17 cellular contexts compared by ENCODE assay signal in the genomic region with DNA sequence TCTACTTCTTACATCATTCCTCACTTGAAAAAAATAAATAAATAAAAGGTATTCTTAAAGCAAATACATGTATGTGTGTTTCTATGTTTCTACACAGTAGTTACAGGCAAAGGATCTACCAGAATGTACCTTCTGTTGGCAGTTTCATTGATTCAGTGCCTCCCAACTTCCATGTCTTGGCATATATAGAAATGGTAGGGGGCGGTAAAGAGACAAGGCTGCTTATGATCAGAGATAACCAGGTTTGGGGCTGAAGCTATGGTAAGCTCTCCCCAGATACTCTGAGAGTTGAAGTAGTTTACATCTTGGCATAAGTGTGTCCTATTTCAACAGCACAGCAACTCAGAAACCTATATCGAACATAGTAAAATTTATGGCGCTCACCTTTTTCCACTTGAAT.
A peak's percentile ranks its signal among the peaks of the same experiment; 100 is the strongest.
DNase-seq lines count a peak whose midpoint lies in the region; ATAC-seq and TF ChIP-seq lines count a peak whose summit lies in the region.
"Had no signal": no experiment of that assay in that cellular context is flagged by ENCODE, and none has a peak within 500 bp of the region (broad histone marks: within the 10 kb centered on the region; RNA-seq: fewer than 3 reads in every experiment).

No MANE protein-coding gene starts in this region.

- TF ChIP-seq CTCF in 22Rv1 (IDR thresholded peaks at IDR 0.05) = peak; percentile 66
- TF ChIP-seq CTCF in GM23338 (conservative IDR thresholded peaks at IDR 0.05; ENCODE audit: low read depth in 2 of 2) = peak; percentile 71 to 77
- TF ChIP-seq CTCF in epithelial cell of esophagus (IDR thresholded peaks at IDR 0.05; ENCODE audit: insufficient read depth, low read depth, low read length, missing control alignments) = peak; percentile 34
- TF ChIP-seq CTCF in body of pancreas (IDR thresholded peaks at IDR 0.05) = no peak
- no peak for TF ChIP-seq CTCF in ascending aorta (IDR thresholded peaks at IDR 0.05)

- H3K4me1 ChIP-seq in GM23338 (ENCODE audit: insufficient read depth) = peaks cover 20% of the 10 kb centered on the region
- no peaks in the 10 kb centered on the region for H3K4me1 ChIP-seq in NT2/D1 (ENCODE audit: insufficient read depth, insufficient read length)
- H3K4me1 ChIP-seq in body of pancreas = no peaks in the 10 kb centered on the region
- H3K4me1 ChIP-seq in ascending aorta = no peaks in the 10 kb centered on the region
- H3K4me1 ChIP-seq: SJCRH30 had no signal

- no peaks in the 10 kb centered on the region for H3K36me3 ChIP-seq in GM23338 (ENCODE audit: insufficient read depth)
- no peaks in the 10 kb centered on the region for H3K36me3 ChIP-seq in NT2/D1 (ENCODE audit: insufficient read depth, insufficient read length, low read length)
- H3K36me3 ChIP-seq in body of pancreas (replicated peaks in 1 of 2; ENCODE audit: insufficient read depth in 1 of 2, low read depth in 2 of 2) = no peaks in the 10 kb centered on the region
- H3K36me3 ChIP-seq in ascending aorta = no peaks in the 10 kb centered on the region
- H3K36me3 ChIP-seq: cardiac muscle cell, SJCRH30 had no signal

- H2AFZ ChIP-seq in GM23338 = no peak overlapping the region

- intact Hi-C loops in body of pancreas (cut with DNase I) (no loop called here), ascending aorta (cut with DNase I) (no loop called here)

- H3K27ac ChIP-seq in 22Rv1 = no peak overlapping the region
- H3K27ac ChIP-seq in GM23338 (ENCODE audit: low read depth) = no peak overlapping the region
- no peak overlapping the region for H3K27ac ChIP-seq in body of pancreas
- no peak overlapping the region for H3K27ac ChIP-seq in ascending aorta
- H3K27ac ChIP-seq: cardiac muscle cell, SJCRH30 had no signal

- no peaks in the 10 kb centered on the region for H3F3A ChIP-seq in GM23338 (replicated peaks; ENCODE audit: low read depth)

- H3K9me2 ChIP-seq in GM23338 (ENCODE audit: insufficient read depth) = no peaks in the 10 kb centered on the region

- peaks cover 25% of the 10 kb centered on the region for H3K4me1 Mint-ChIP-seq in GM23338
- H3K4me1 Mint-ChIP-seq: activated CD4-positive, alpha-beta T cell treated with anti-CD3 and anti-CD28 coated beads, Interleukin-2, amount 10 ng/mL, durations not matched to agents 7 days and 5 days; nephron progenitor cell had no signal

- H3K4me3 ChIP-seq in GM23338 = no peak overlapping the region
- no peak overlapping the region for H3K4me3 ChIP-seq in NT2/D1 (ENCODE audit: insufficient read length, low read depth)
- H3K4me3 ChIP-seq in epithelial cell of esophagus (ENCODE audit: low read length) = no peak overlapping the region
- no peak overlapping the region for H3K4me3 ChIP-seq in body of pancreas
- H3K4me3 ChIP-seq in ascending aorta = no peak overlapping the region
- H3K4me3 ChIP-seq: cardiac muscle cell, SJCRH30 had no signal

- no peaks in the 10 kb centered on the region for H4K20me1 ChIP-seq in GM23338 (replicated peaks; ENCODE audit: insufficient read depth)

- peak; percentile 80 for ATAC-seq in GM23338
- ATAC-seq in body of pancreas = no peak
- ATAC-seq in HG02840 (IDR thresholded peaks at IDR 0.05; ENCODE audit: low FRiP score, unreplicated experiment) = no peak
- ATAC-seq: activated naive CD4-positive, alpha-beta T cell treated with anti-CD3 and anti-CD28 coated beads, Interleukin-2, amount 50 U/mL, for 72 hours had no signal

- no peak overlapping the region for H3K9ac ChIP-seq in NT2/D1 (ENCODE audit: insufficient read length, low read depth)

- no peak for TF ChIP-seq POLR2A in body of pancreas (IDR thresholded peaks at IDR 0.05)

- no peaks in the 10 kb centered on the region for H3K9me3 ChIP-seq in NT2/D1 (ENCODE audit: insufficient read depth, low read length)
- H3K9me3 ChIP-seq in body of pancreas = no peaks in the 10 kb centered on the region
- no peaks in the 10 kb centered on the region for H3K9me3 ChIP-seq in ascending aorta
- H3K9me3 ChIP-seq: SJCRH30 had no signal

- H3K27ac Mint-ChIP-seq in GM23338 = no peak overlapping the region; the same call in 1 of the 2 replicates
- H3K27ac Mint-ChIP-seq: activated CD4-positive, alpha-beta T cell treated with anti-CD3 and anti-CD28 coated beads, Interleukin-2, amount 10 ng/mL, durations not matched to agents 7 days and 5 days; activated naive CD4-positive, alpha-beta T cell treated with anti-CD3 and anti-CD28 coated beads, Interleukin-2, amount 50 U/mL, for 72 hours; activated T-cell treated with anti-CD3 and anti-CD28 coated beads, Interleukin-2, amount 50 U/mL, for 24 hours; nephron progenitor cell had no signal

- 73 to 89% methylated on average over 3 of the region's 3 CpGs for WGBS in body of pancreas, 2 donors

- H3K36me3 Mint-ChIP-seq in GM23338 (ENCODE audit: low read depth) = no peaks in the 10 kb centered on the region
- H3K36me3 Mint-ChIP-seq: activated naive CD4-positive, alpha-beta T cell treated with anti-CD3 and anti-CD28 coated beads, Interleukin-2, amount 50 U/mL, for 72 hours had no signal

- H3K27me3 ChIP-seq in GM23338 (ENCODE audit: insufficient read depth) = no peaks in the 10 kb centered on the region
- H3K27me3 ChIP-seq in NT2/D1 (ENCODE audit: insufficient read depth, insufficient read length) = no peaks in the 10 kb centered on the region
- H3K27me3 ChIP-seq in body of pancreas = no peaks in the 10 kb centered on the region
- H3K27me3 ChIP-seq in ascending aorta = no peaks in the 10 kb centered on the region
- H3K27me3 ChIP-seq: cardiac muscle cell, SJCRH30 had no signal

- no peak overlapping the region for H3K4me2 ChIP-seq in GM23338

- H3K9me3 Mint-ChIP-seq in GM23338 = no peaks in the 10 kb centered on the region
- H3K9me3 Mint-ChIP-seq: nephron progenitor cell had no signal

- DNase-seq in GM23338 (ENCODE audit: low spot score) = peak; percentile 79
- peak; percentile 35 for DNase-seq in NT2/D1 (ENCODE audit: low read depth, low spot score)
- peak; percentile 24 for DNase-seq in epithelial cell of esophagus (ENCODE audit: low read depth)
- DNase-seq in 8988T = no peak
- DNase-seq in body of pancreas = no peak
- no peak for DNase-seq in ascending aorta (ENCODE audit: low spot score in 2 of 2)
- DNase-seq: activated CD4-positive, alpha-beta T cell treated with anti-CD3 and anti-CD28 coated beads, Interleukin-2, amount 10 ng/mL, durations not matched to agents 7 days and 5 days; activated T-cell treated with anti-CD3 and anti-CD28 coated beads, Interleukin-2, amount 50 U/mL, for 24 hours; effector CD4-positive, alpha-beta T cell; mesenchymal stem cell; NCI-H2029 treated with DMSO at 0.1 percent for 48 hours; nephron progenitor cell had no signal

- H3K79me2 ChIP-seq in GM23338 (replicated peaks; ENCODE audit: insufficient read depth) = no peaks in the 10 kb centered on the region

- H3K4me3 Mint-ChIP-seq in GM23338 = no peak overlapping the region
- H3K4me3 Mint-ChIP-seq: activated CD4-positive, alpha-beta T cell treated with anti-CD3 and anti-CD28 coated beads, Interleukin-2, amount 10 ng/mL, durations not matched to agents 7 days and 5 days; activated T-cell treated with anti-CD3 and anti-CD28 coated beads, Interleukin-2, amount 50 U/mL, for 24 hours; nephron progenitor cell had no signal

- H3K27me3 Mint-ChIP-seq in GM23338 (ENCODE audit: insufficient read depth, low read depth, poor library complexity) = peaks cover 4% of the 10 kb centered on the region
- H3K27me3 Mint-ChIP-seq: activated CD4-positive, alpha-beta T cell treated with anti-CD3 and anti-CD28 coated beads, Interleukin-2, amount 10 ng/mL, durations not matched to agents 7 days and 5 days; activated T-cell treated with anti-CD3 and anti-CD28 coated beads, Interleukin-2, amount 50 U/mL, for 24 hours had no signal

TF ChIP-seq in GM23338, 12 proteins besides CTCF, POLR2A, EP300 and RAD21:
- TF ChIP-seq STAT1 (IDR thresholded peaks at IDR 0.05; ENCODE audit: unreplicated experiment) = no peak
- no peak for TF ChIP-seq EZH2 (IDR thresholded peaks at IDR 0.05; ENCODE audit: low read depth, unreplicated experiment)
- TF ChIP-seq ZNF114 (CRISPR knock-in tag; IDR thresholded peaks at IDR 0.05) = no peak
- TF ChIP-seq CREB1 (CRISPR knock-in tag; IDR thresholded peaks at IDR 0.05; ENCODE audit: low read depth) = no peak
- no peak for TF ChIP-seq JUNB (IDR thresholded peaks at IDR 0.05; ENCODE audit: unreplicated experiment)
- no peak for TF ChIP-seq ZNF331 (CRISPR knock-in tag; IDR thresholded peaks at IDR 0.05; ENCODE audit: low read depth)

Comparison
In these comparisons a context has a peak if more than half of its experiments do, and no peak if none do; other contexts are left out.
1. CTCF ChIP-seq: peak in 22Rv1 (single experiment), GM23338 (2 of 2) and epithelial cell of esophagus (single experiment); none in body of pancreas (0 of 7) and ascending aorta (0 of 3).
2. DNase-seq: peak in GM23338 (single experiment), NT2/D1 (single experiment) and epithelial cell of esophagus (single experiment); none in 8988T (single experiment), body of pancreas (0 of 4) and ascending aorta (0 of 2).